ENCODE assay signal across 15 cellular contexts in genomic region chr17:10091051-10091450, GRCh38.
"Had no signal": no experiment of that assay in that cellular context is flagged by ENCODE, and none has a peak within 500 bp of the region (broad histone marks: within the 10 kb centered on the region; RNA-seq: fewer than 3 reads in every experiment).

No MANE protein-coding gene starts in this region.

- H3K9me3 Mint-ChIP-seq: activated T-helper 2 cell treated with anti-CD3 and anti-CD28 coated beads, Interferon-gamma antibody, Interleukin-2, Interleukin-4, amounts not matched to agents 10 μg/mL and 5 μg/mL and 100 μg/mL, durations not matched to agents 14 hours and 24 hours and 36 hours had no signal

- H3K27me3 ChIP-seq: neural progenitor cell, pancreas, tibial nerve had no signal

- H3K4me2 ChIP-seq: neural progenitor cell had no signal

- H3K4me3 ChIP-seq: lung, neural progenitor cell, pancreas, tibial nerve had no signal

- H3K27ac Mint-ChIP-seq: activated CD8-positive, alpha-beta memory T cell treated with anti-CD3 and anti-CD28 coated beads, Interleukin-2, amount 10 ng/mL, durations not matched to agents 7 days and 5 days; activated naive CD4-positive, alpha-beta T cell treated with anti-CD3 and anti-CD28 coated beads for 36 hours; activated T-helper 2 cell treated with anti-CD3 and anti-CD28 coated beads, Interferon-gamma antibody, Interleukin-2, Interleukin-4, amounts not matched to agents 10 μg/mL and 5 μg/mL and 100 μg/mL, durations not matched to agents 14 hours and 24 hours and 36 hours; neural progenitor cell; stimulated activated memory B cell treated with anti-CD40 and anti-IgM and Interleukin-4, amounts not matched to agents 10 μg/mL and 1 μg/mL and 100 μg/mL, for 72 hours had no signal

- H3K4me1 ChIP-seq: neural progenitor cell had no signal

- DNase-seq: activated CD4-positive, alpha-beta T cell treated with anti-CD3 and anti-CD28 coated beads for 1 hour; activated CD4-positive, alpha-beta T cell treated with anti-CD3 and anti-CD28 coated beads, Interleukin-2, amount 50 U/mL, for 4 hours; activated CD8-positive, alpha-beta memory T cell treated with anti-CD3 and anti-CD28 coated beads, Interleukin-2, amount 10 ng/mL, durations not matched to agents 7 days and 5 days; activated naive CD4-positive, alpha-beta T cell treated with anti-CD3 and anti-CD28 coated beads for 36 hours; activated T-cell treated with anti-CD3 and anti-CD28 coated beads, Interleukin-2, amount 50 U/mL, for 1 hour; pancreas; stimulated activated CD4-positive, alpha-beta T cell treated with anti-CD3 and anti-CD28 coated beads, Interleukin-2, amount 100 ng/mL, for 48 hours; T-helper 1 cell; T1000 had no signal

- H3K36me3 ChIP-seq: neural progenitor cell, pancreas, tibial nerve had no signal

- H3K27ac ChIP-seq: neural progenitor cell, pancreas, tibial nerve had no signal

- ATAC-seq: activated CD8-positive, alpha-beta memory T cell treated with anti-CD3 and anti-CD28 coated beads, Interleukin-2, amount 10 ng/mL, durations not matched to agents 7 days and 5 days; pancreas; SK-N-SH treated with all-trans-retinoic acid at 6 μM for 48 hours; stimulated activated memory B cell treated with anti-CD40 and anti-IgM and Interleukin-4, amounts not matched to agents 10 μg/mL and 1 μg/mL and 100 μg/mL, for 72 hours had no signal

- H3K9me3 ChIP-seq: pancreas had no signal

- H2AFZ ChIP-seq: neural progenitor cell had no signal

- H3K9ac ChIP-seq: neural progenitor cell had no signal

- H3K36me3 Mint-ChIP-seq: activated CD8-positive, alpha-beta memory T cell treated with anti-CD3 and anti-CD28 coated beads, Interleukin-2, amount 10 ng/mL, durations not matched to agents 7 days and 5 days; neural progenitor cell; stimulated activated memory B cell treated with anti-CD40 and anti-IgM and Interleukin-4, amounts not matched to agents 10 μg/mL and 1 μg/mL and 100 μg/mL, for 72 hours had no signal
